8 cellular contexts compared by ENCODE assay signal in the genomic region with DNA sequence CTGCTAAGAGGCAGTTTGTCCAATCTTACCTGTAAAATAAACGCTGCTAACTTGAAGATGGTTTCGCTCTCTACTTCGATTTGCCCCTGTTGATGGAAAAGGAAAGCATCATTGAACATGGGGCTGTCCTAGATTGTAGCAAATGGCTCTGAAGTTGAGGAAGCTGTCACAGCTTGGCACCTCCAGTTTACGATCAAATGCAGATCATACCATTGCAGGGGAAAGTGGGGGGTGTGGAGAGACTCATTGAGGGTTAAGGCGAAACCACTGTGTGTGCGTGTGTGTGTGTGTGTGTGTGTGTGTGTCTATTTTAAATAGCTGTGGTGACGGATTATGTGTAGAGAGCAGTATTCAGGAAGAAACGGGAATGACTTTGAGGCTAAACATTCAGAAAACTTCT.
DNase-seq lines count a peak whose midpoint lies in the region; ATAC-seq and TF ChIP-seq lines count a peak whose summit lies in the region.

No MANE protein-coding gene starts in this region.

- no peaks in the 10 kb centered on the region for H3K36me3 Mint-ChIP-seq in progenitor cell of endocrine pancreas (ENCODE audit: insufficient read depth)

- TF ChIP-seq CTCF in fibroblast of villous mesenchyme (IDR thresholded peaks at IDR 0.05; ENCODE audit: insufficient read depth, low read depth, low read length) (no peak), progenitor cell of endocrine pancreas (IDR thresholded peaks at IDR 0.05; ENCODE audit: unreplicated experiment) (no peak)

- ATAC-seq in HG03175 (IDR thresholded peaks at IDR 0.05; ENCODE audit: unreplicated experiment) (no peak), GM18870 (IDR thresholded peaks at IDR 0.05; ENCODE audit: unreplicated experiment) (no peak)

- H3K4me3 ChIP-seq in H7 (ENCODE audit: insufficient read depth, low read depth, low read length) = no peak overlapping the region
- peak overlapping the region; percentile 37 for H3K4me3 ChIP-seq in fibroblast of villous mesenchyme (ENCODE audit: low read depth, low read length)

- no peaks in the 10 kb centered on the region for H3K9me3 Mint-ChIP-seq in progenitor cell of endocrine pancreas (ENCODE audit: low read depth)

- DNase-seq in H7 (peak; percentile 63), fibroblast of villous mesenchyme (ENCODE audit: low read depth) (peak; percentile 69), progenitor cell of endocrine pancreas (ENCODE audit: low spot score, unreplicated experiment) (peak; percentile 15), NCI-H2107 (lab: John Stamatoyannopoulos, UW) (no peak), NCI-H1694 treated with DMSO at 0.1 percent for 48 hours (lab: John Stamatoyannopoulos, UW) (no peak)
- DNase-seq in activated CD4-positive, alpha-beta T cell treated with anti-CD3 and anti-CD28 coated beads, Interleukin-2, amount 50 U/mL, for 4 hours = peak; percentile 54 to 55

- H3K4me3 Mint-ChIP-seq in progenitor cell of endocrine pancreas (ENCODE audit: low read depth) = peak overlapping the region; percentile 71

- H3K27ac Mint-ChIP-seq in progenitor cell of endocrine pancreas = peak overlapping the region; percentile 93

- H3K27me3 ChIP-seq in H7 (ENCODE audit: control insufficient read depth, insufficient read depth, low read length) = peaks cover 9% of the 10 kb centered on the region

- H3K36me3 ChIP-seq in H7 (replicated peaks; ENCODE audit: control insufficient read depth, insufficient read depth, low read length) = no peaks in the 10 kb centered on the region

- no peaks in the 10 kb centered on the region for H3K27me3 Mint-ChIP-seq in progenitor cell of endocrine pancreas

- peaks cover 43% of the 10 kb centered on the region for H3K4me1 Mint-ChIP-seq in progenitor cell of endocrine pancreas (ENCODE audit: low read depth)

Comparison
In these comparisons a context has a peak if more than half of its experiments do, and no peak if none do; other contexts are left out.
1. DNase-seq: peak in H7 (single experiment), activated CD4-positive, alpha-beta T cell treated with anti-CD3 and anti-CD28 coated beads, Interleukin-2, amount 50 U/mL, for 4 hours (2 of 2), fibroblast of villous mesenchyme (single experiment) and progenitor cell of endocrine pancreas (single experiment); none in NCI-H2107 (single experiment) and NCI-H1694 treated with DMSO at 0.1 percent for 48 hours (single experiment).